Comparison of ENCODE assay signal across 8 cellular contexts in the genomic region with DNA sequence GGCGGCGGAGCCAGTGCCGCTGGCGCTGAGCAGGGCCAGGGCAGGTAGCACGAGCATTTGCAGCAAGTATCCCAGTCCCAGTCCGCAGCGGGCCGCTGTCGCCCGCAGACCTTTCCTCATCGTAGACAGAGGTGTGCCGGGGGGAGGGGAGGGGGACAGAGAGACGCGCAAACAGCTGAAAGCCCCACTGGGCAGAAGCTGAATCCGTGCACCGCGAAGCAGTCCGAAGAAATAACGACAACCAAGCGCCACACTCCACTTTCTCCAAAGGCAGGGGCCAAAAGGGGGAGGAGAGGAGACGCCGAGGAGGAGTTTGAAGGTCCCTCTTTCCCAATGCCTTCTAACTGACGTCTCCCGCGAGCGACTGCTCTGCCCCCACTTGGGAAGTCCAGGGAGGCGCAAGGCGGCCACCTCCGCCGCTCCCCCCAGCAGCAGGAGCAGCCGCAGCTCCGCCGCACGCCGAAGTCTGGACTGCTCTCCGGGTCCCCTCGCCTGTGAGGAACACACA. TPM values are rescaled to one million over a fixed set of nuclear protein-coding genes. Genes with fewer than 3 reads are reported as not detected.
DNase-seq lines count a peak whose midpoint lies in the region; ATAC-seq and TF ChIP-seq lines count a peak whose summit lies in the region.

TSS of gene UNC5C (minus strand) at position 236 of the 508 bp plus-strand sequence.

- no peak within 1 kb of the TSS for H3K27ac ChIP-seq in GM23338 (ENCODE audit: low read depth)

- ATAC-seq in GM23338 (peak; percentile 58), WTC11 (peak; percentile 53), HG02610 (IDR thresholded peaks at IDR 0.05; ENCODE audit: unreplicated experiment) (no peak)
- peak; percentile 10 to 55 for ATAC-seq in natural killer cell treated with Interleukin-12 subunit alpha and Interleukin-12 subunit beta and Interleukin-15 and Interleukin-18, amount 100 ng/mL, for 72 hours

- no peak within 1 kb of the TSS for H3K27ac Mint-ChIP-seq in GM23338
- H3K27ac Mint-ChIP-seq in WTC11: no peak within 1 kb of the TSS
- no peak within 1 kb of the TSS for H3K27ac Mint-ChIP-seq in natural killer cell treated with Interleukin-12 subunit alpha and Interleukin-12 subunit beta and Interleukin-15 and Interleukin-18, amount 100 ng/mL, for 72 hours

- CTCF ChIA-PET in WTC11 (lab: Charles Lee): interaction anchor here (0.7 to 3.5 kb wide), 5 partner anchors 24 to 621 kb away, joined by 3 to 15 read pairs (median 4); no protein-coding TSS in a partner anchor

- H3K36me3 Mint-ChIP-seq in GM23338 (ENCODE audit: low read depth): no peaks in the 10 kb centered on the region
- H3K36me3 Mint-ChIP-seq in WTC11: no peaks in the 10 kb centered on the region
- H3K36me3 Mint-ChIP-seq in natural killer cell treated with Interleukin-12 subunit alpha and Interleukin-12 subunit beta and Interleukin-15 and Interleukin-18, amount 100 ng/mL, for 72 hours: no peaks in the 10 kb centered on the region

- H3K4me3 ChIP-seq in GM23338: peak within 1 kb of the TSS; percentile 82
- peak within 1 kb of the TSS; percentile 44 to 63 for H3K4me3 ChIP-seq in foreskin fibroblast (ENCODE audit: low read depth in 1 of 2, low read length in 2 of 2)

- H4K20me1 ChIP-seq in GM23338 (replicated peaks; ENCODE audit: insufficient read depth): peaks cover 3% of the 10 kb centered on the region; the same call in 1 of the 2 replicates

- POLR2A ChIA-PET in WTC11 (lab: Charles Lee): no interaction called here

- peaks cover 64% of the 10 kb centered on the region for H3K27me3 ChIP-seq in GM23338 (ENCODE audit: insufficient read depth)

- TF ChIP-seq CTCF in GM23338 (conservative IDR thresholded peaks at IDR 0.05; ENCODE audit: low read depth in 2 of 2) (0 out of 4 replicates have a peak, but pooled peaks of 1 of the 2 experiments have one; percentile 13), WTC11 (IDR thresholded peaks at IDR 0.05) (no peak), foreskin fibroblast (IDR thresholded peaks at IDR 0.05; ENCODE audit: low read depth, low read length) (no peak)

- H3K79me2 ChIP-seq in GM23338 (replicated peaks; ENCODE audit: insufficient read depth): no peaks in the 10 kb centered on the region

- peak within 1 kb of the TSS; percentile 96 for H3K4me2 ChIP-seq in GM23338

- H3K4me3 Mint-ChIP-seq in GM23338 (peak within 1 kb of the TSS; percentile 89), WTC11 (peak within 1 kb of the TSS; percentile 85)
- peak within 1 kb of the TSS; percentile 78 for H3K4me3 Mint-ChIP-seq in natural killer cell treated with Interleukin-12 subunit alpha and Interleukin-12 subunit beta and Interleukin-15 and Interleukin-18, amount 100 ng/mL, for 72 hours

- no peaks in the 10 kb centered on the region for H3F3A ChIP-seq in GM23338 (replicated peaks; ENCODE audit: low read depth)

- H3K27me3 Mint-ChIP-seq in GM23338 (ENCODE audit: insufficient read depth, low read depth, poor library complexity) (peaks cover 47% of the 10 kb centered on the region), WTC11 (ENCODE audit: low read depth) (peaks cover 59% of the 10 kb centered on the region)
- peaks cover 13 to 22% of the 10 kb centered on the region in 2 donors for H3K27me3 Mint-ChIP-seq in natural killer cell treated with Interleukin-12 subunit alpha and Interleukin-12 subunit beta and Interleukin-15 and Interleukin-18, amount 100 ng/mL, for 72 hours

- H3K4me1 Mint-ChIP-seq in GM23338 (peaks cover 39% of the 10 kb centered on the region), WTC11 (peaks cover 45% of the 10 kb centered on the region)
- H3K4me1 Mint-ChIP-seq in natural killer cell treated with Interleukin-12 subunit alpha and Interleukin-12 subunit beta and Interleukin-15 and Interleukin-18, amount 100 ng/mL, for 72 hours (ENCODE audit: low read depth in 2 of 2): peaks cover 5 to 16% of the 10 kb centered on the region in 2 donors

- H3K9me2 ChIP-seq in GM23338 (ENCODE audit: insufficient read depth): no peaks in the 10 kb centered on the region

- H3K36me3 ChIP-seq in GM23338 (ENCODE audit: insufficient read depth): no peaks in the 10 kb centered on the region

- H3K9me3 Mint-ChIP-seq in GM23338: no peaks in the 10 kb centered on the region; the same call in 2 of the 3 replicates
- no peaks in the 10 kb centered on the region for H3K9me3 Mint-ChIP-seq in WTC11
- no peaks in the 10 kb centered on the region for H3K9me3 Mint-ChIP-seq in natural killer cell treated with Interleukin-12 subunit alpha and Interleukin-12 subunit beta and Interleukin-15 and Interleukin-18, amount 100 ng/mL, for 72 hours

- DNase-seq in A172 (ENCODE audit: low spot score) (peak; percentile 86), GM23338 (ENCODE audit: low spot score) (peak; percentile 77), WTC11 (ENCODE audit: low spot score) (peak; percentile 65), foreskin fibroblast (peak; percentile 1 to 28), NCI-H774 (lab: John Stamatoyannopoulos, UW) (no peak), activated gamma-delta T cell (lab: John Stamatoyannopoulos, UW) (no peak)
- no peak for DNase-seq in natural killer cell treated with Interleukin-12 subunit alpha and Interleukin-12 subunit beta and Interleukin-15 and Interleukin-18, amount 100 ng/mL, for 72 hours (ENCODE audit: low spot score)

- peaks cover 32% of the 10 kb centered on the region for H3K4me1 ChIP-seq in GM23338 (ENCODE audit: insufficient read depth)

- H2AFZ ChIP-seq in GM23338: peak within 1 kb of the TSS; percentile 99

TF ChIP-seq in GM23338, 12 proteins besides CTCF, POLR2A, EP300 and RAD21 (continues in another document):
- TF ChIP-seq EZH2 (IDR thresholded peaks at IDR 0.05; ENCODE audit: low read depth, unreplicated experiment) (peak; percentile 16), NANOG (IDR thresholded peaks at IDR 0.05; ENCODE audit: borderline replicate concordance) (no peak)

TF ChIP-seq in WTC11, 78 proteins besides CTCF, POLR2A, EP300 and RAD21 (continues in another document):
- TF ChIP-seq IRF2 (CRISPR knock-in tag; IDR thresholded peaks at IDR 0.05; ENCODE audit: borderline replicate concordance, low read depth) (no peak), KAT7 (CRISPR knock-in tag; IDR thresholded peaks at IDR 0.05; ENCODE audit: borderline replicate concordance) (no peak), TEAD1 (CRISPR knock-in tag; IDR thresholded peaks at IDR 0.05) (0 out of 2 replicates have a peak, but pooled peaks have one; percentile 23), CDX4 (CRISPR knock-in tag; IDR thresholded peaks at IDR 0.05; ENCODE audit: borderline replicate concordance) (no peak), ZNF263 (CRISPR knock-in tag; IDR thresholded peaks at IDR 0.05; ENCODE audit: low read depth) (no peak), E2F5 (CRISPR knock-in tag; IDR thresholded peaks at IDR 0.05) (no peak), ZNF281 (CRISPR knock-in tag; IDR thresholded peaks at IDR 0.05) (0 out of 2 replicates have a peak, but pooled peaks have one; percentile 21), FOXK1 (CRISPR knock-in tag; IDR thresholded peaks at IDR 0.05) (no peak), NR3C1 (CRISPR knock-in tag; conservative IDR thresholded peaks at IDR 0.05; ENCODE audit: low read depth) (no peak), ATF1 (CRISPR knock-in tag; IDR thresholded peaks at IDR 0.05) (no peak), RELA (CRISPR knock-in tag; IDR thresholded peaks at IDR 0.05; ENCODE audit: borderline replicate concordance) (no peak)
- TF ChIP-seq, protein P1, sequence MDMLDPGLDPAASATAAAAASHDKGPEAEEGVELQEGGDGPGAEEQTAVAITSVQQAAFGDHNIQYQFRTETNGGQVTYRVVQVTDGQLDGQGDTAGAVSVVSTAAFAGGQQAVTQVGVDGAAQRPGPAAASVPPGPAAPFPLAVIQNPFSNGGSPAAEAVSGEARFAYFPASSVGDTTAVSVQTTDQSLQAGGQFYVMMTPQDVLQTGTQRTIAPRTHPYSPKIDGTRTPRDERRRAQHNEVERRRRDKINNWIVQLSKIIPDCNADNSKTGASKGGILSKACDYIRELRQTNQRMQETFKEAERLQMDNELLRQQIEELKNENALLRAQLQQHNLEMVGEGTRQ (CRISPR knock-in tag; IDR thresholded peaks at IDR 0.05): no peak

RNA-seq across cellular contexts. Expression of gene UNC5C, which starts in this region (rescaled TPM):
- total RNA-seq in A172 (2014; rRNA removed; shearing (Covaris generic)): 17.4 and 20.0 TPM in 2 replicates
- 0.12 and 0.21 TPM in 2 replicates for total RNA-seq in GM23338 (2014; rRNA removed; shearing (Covaris generic))
- 0.08 and 0.16 TPM in 2 replicates for polyA plus RNA-seq in GM23338 (2016; fragmentation: Nextera tagmentation; extraction: Ambion mirVana)
- total RNA-seq in WTC11 (2021): 0.25 to 1.0 TPM (median 0.30 TPM) in 3 replicates
- total RNA-seq in natural killer cell treated with Interleukin-12 subunit alpha and Interleukin-12 subunit beta and Interleukin-15 and Interleukin-18, amount 100 ng/mL, for 72 hours: not detected

Comparison
In these comparisons a context has a peak if more than half of its experiments do, and no peak if none do; other contexts are left out.
1. Peak in DNase-seq, ATAC-seq, H3K4me3 ChIP-seq and H3K4me2 ChIP-seq in GM23338; RNA of the gene not detected or under 1 TPM.
2. Peak in ATAC-seq in natural killer cell treated with Interleukin-12 subunit alpha and Interleukin-12 subunit beta and Interleukin-15 and Interleukin-18, amount 100 ng/mL, for 72 hours; RNA of the gene not detected or under 1 TPM.
3. DNase-seq: peak in A172 (single experiment), WTC11 (single experiment) and foreskin fibroblast (2 of 2); none in natural killer cell treated with Interleukin-12 subunit alpha and Interleukin-12 subunit beta and Interleukin-15 and Interleukin-18, amount 100 ng/mL, for 72 hours (single experiment), NCI-H774 (single experiment) and activated gamma-delta T cell (single experiment).
4. Peak in every context shown above with its lines, with median percentiles within 50 percentile points of each other: H3K4me3 Mint-ChIP-seq.